1 cellular context compared by ENCODE assay signal in the genomic region with DNA sequence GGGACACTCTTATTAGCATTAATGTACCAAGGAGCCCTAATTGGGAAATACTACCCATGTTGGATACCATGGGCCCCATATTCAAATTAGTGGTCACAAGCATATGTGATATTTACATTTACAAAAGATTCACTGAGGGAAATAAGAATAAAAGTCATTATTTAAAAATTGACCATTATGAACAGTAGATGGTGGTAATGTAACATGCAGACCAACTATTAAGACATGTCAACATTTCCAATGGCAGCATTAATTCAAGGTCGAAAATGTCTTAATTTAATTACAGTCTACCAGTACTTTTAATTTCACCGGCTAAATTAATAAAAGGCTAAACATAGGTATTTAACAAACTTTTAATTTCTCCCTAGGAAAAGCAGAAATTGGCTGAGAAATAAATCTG.
TF ChIP-seq lines count a peak whose summit lies in the region.

No MANE protein-coding gene starts in this region.

TF ChIP-seq in HCT116, 20 proteins besides CTCF, POLR2A, EP300 and RAD21 (continued from another document):
- TF ChIP-seq, protein P1, sequence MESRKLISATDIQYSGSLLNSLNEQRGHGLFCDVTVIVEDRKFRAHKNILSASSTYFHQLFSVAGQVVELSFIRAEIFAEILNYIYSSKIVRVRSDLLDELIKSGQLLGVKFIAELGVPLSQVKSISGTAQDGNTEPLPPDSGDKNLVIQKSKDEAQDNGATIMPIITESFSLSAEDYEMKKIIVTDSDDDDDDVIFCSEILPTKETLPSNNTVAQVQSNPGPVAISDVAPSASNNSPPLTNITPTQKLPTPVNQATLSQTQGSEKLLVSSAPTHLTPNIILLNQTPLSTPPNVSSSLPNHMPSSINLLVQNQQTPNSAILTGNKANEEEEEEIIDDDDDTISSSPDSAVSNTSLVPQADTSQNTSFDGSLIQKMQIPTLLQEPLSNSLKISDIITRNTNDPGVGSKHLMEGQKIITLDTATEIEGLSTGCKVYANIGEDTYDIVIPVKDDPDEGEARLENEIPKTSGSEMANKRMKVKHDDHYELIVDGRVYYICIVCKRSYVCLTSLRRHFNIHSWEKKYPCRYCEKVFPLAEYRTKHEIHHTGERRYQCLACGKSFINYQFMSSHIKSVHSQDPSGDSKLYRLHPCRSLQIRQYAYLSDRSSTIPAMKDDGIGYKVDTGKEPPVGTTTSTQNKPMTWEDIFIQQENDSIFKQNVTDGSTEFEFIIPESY (IDR thresholded peaks at IDR 0.05; ENCODE audit: extremely low read depth, insufficient replicate concordance, low read length): no peak
- TF ChIP-seq EZH2 (IDR thresholded peaks at IDR 0.05) (no peak), YY1 (IDR thresholded peaks at IDR 0.05; ENCODE audit: extremely low read depth, insufficient replicate concordance, low read depth, low read length) (no peak), ZNF274 (IDR thresholded peaks at IDR 0.05; ENCODE audit: low read depth, low read length) (no peak), EGR1 (IDR thresholded peaks at IDR 0.05; ENCODE audit: low read depth) (no peak), EZH2phosphoT487 (IDR thresholded peaks at IDR 0.05; ENCODE audit: borderline replicate concordance) (no peak), SP1 (IDR thresholded peaks at IDR 0.05; ENCODE audit: low read depth) (no peak), JUND (IDR thresholded peaks at IDR 0.05) (no peak)
